Comparison of ENCODE assay signal across 23 cellular contexts in genomic region chr3:95707268-95707667, GRCh38.
"Had no signal": no experiment of that assay in that cellular context is flagged by ENCODE, and none has a peak within 500 bp of the region (broad histone marks: within the 10 kb centered on the region; RNA-seq: fewer than 3 reads in every experiment).

No MANE protein-coding gene starts in this region.

- H3K27me3 Mint-ChIP-seq: T-cell had no signal

- ATAC-seq: Panc1, PC-3, T-cell had no signal

- H3K27ac ChIP-seq: RWPE1 had no signal

- FAIRE-seq: HTR-8/SVneo had no signal

- H3K9ac ChIP-seq: SK-N-SH had no signal

- H3K4me3 Mint-ChIP-seq: T-cell had no signal

- H3K9me3 ChIP-seq: SK-N-SH had no signal

- H3K36me3 Mint-ChIP-seq: T-cell had no signal

- DNase-seq: Kasumi-1, KG1, MM.1S, NCI-H1092 treated with DMSO at 0.1 percent for 48 hours, NCI-H1436, NCI-H187, NCI-H2029, NCI-H2081 treated with DMSO at 0.1 percent for 48 hours, NCI-H2171, NCI-H226, NCI-H446, NCI-H510A, NCI-H524 treated with DMSO at 0.1 percent for 48 hours, NCI-H69, NCI-H774, PC-3, SHP77, SK-N-SH, SW 1271, T-cell had no signal

- H3K27ac Mint-ChIP-seq: T-cell had no signal
